Comparison of ENCODE assay signal across 8 cellular contexts in the genomic region with DNA sequence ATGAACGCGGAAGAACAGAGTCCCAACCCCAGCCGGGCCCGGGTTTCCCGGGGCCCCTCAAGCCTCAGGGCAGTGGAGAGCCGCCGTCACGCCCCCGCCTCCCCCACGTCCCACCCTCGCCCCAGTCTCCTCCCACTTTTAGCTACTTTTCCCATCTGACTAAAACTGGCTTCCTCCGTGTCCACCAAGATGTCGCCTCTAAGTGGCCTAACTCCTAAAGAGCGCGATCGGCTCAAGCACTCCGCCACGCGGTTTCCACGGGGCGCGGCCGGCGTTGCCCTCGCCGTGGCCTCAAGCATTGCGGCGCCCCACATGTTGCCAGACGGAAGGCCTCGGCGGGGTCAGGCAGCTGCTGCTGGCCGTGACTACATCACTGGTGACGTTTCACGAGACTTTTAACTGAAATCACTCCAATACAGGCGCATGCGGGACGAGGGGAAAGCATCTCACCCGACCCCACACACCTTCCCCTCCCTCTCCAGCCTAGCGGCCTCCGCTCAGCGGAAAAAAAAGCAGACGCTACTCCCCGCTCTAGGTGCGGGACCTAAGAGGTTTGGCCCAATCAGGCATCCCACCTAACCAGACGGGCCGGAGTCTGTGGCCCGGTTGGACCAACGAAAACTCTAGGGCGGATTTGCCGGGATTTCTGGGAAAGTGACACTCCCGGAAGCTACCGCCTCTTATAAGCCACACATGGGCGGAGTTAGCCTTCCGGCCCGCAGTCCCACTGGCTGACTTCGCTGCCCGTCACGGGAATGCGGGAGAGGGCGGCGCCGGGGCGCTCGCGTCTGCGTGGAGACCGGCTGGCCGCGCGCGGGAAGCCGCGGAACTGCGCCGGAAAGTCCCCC. TPM values are rescaled to one million over a fixed set of nuclear protein-coding genes. Genes with fewer than 3 reads are reported as not detected.
DNase-seq lines count a peak whose midpoint lies in the region; ATAC-seq and TF ChIP-seq lines count a peak whose summit lies in the region.

Gene NXT1, plus strand, starts transcription at position 785 of the 848 bp plus-strand sequence. CDS start 3,251 bp downstream, outside the sequence.

- TF ChIP-seq POLR2A in spleen (IDR thresholded peaks at IDR 0.05): peak; percentile 11 to 79 (median 74)

- 0 to 1% (median 0%) methylated on average over 51 to 75 of the region's 75 CpGs for WGBS in spleen, 5 donors

- H3K9me3 ChIP-seq in spleen: no peaks in the 10 kb centered on the region

- intact Hi-C loops in spleen (cut with DNase I; ENCODE audit: low total_unique reads): no loop called here

- peak within 1 kb of the TSS; percentile 89 to 97 (median 94) for H3K4me3 ChIP-seq in spleen

- H3K36me3 ChIP-seq in spleen: peaks cover 0 to 16% (median 14%) of the 10 kb centered on the region in 6 donors

- peak; percentile 94 for DNase-seq in AG08396 (ENCODE audit: low spot score)
- DNase-seq in NCI-H345 treated with DMSO at 0.1 percent for 48 hours (lab: John Stamatoyannopoulos, UW; ENCODE audit: unreplicated experiment): peak; percentile 96
- DNase-seq in activated CD4-positive, CD25-positive, alpha-beta regulatory T cell (lab: John Stamatoyannopoulos, UW): peak; percentile 78 to 95 (median 86)
- DNase-seq in central memory CD4-positive, alpha-beta T cell: peak; percentile 96
- peak; percentile 99 for DNase-seq in inferior parietal cortex (ENCODE audit: extremely low spot score)
- peak; percentile 98 for DNase-seq in spleen

- ATAC-seq in GM19023 (IDR thresholded peaks at IDR 0.05; ENCODE audit: unreplicated experiment): peak; percentile 87
- peak; percentile 85 for ATAC-seq in HG03280 (IDR thresholded peaks at IDR 0.05; ENCODE audit: unreplicated experiment)

- peak within 1 kb of the TSS; percentile 96 to 99 (median 99) for H3K27ac ChIP-seq in spleen

- H3K27me3 ChIP-seq in spleen (replicated peaks in 1 of 7): no peaks in the 10 kb centered on the region

- H3K4me1 ChIP-seq in spleen: peaks cover 16 to 40% (median 29%) of the 10 kb centered on the region in 6 donors

- TF ChIP-seq CTCF in spleen (IDR thresholded peaks at IDR 0.05 in 8 of 11, conservative IDR thresholded peaks at IDR 0.05 in 3 of 11): peak in 6 of 11 experiments; percentile 3 to 35 (median 28)

RNA-seq across cellular contexts. Expression of gene NXT1, which starts in this region (rescaled TPM):
- 10 to 100 TPM; 14.6 to 35.8 (median 22.6) TPM for total RNA-seq in spleen
- 10 to 100 TPM; 19.7 to 37.4 (median 33.5) TPM for polyA plus RNA-seq in spleen

Comparison
In these comparisons a context has a peak if more than half of its experiments do, and no peak if none do; other contexts are left out.
1. Peak in every context shown above with its lines: DNase-seq, ATAC-seq, H3K4me3 ChIP-seq and H3K27ac ChIP-seq.